ENCODE assay signal across 22 cellular contexts in the genomic region with DNA sequence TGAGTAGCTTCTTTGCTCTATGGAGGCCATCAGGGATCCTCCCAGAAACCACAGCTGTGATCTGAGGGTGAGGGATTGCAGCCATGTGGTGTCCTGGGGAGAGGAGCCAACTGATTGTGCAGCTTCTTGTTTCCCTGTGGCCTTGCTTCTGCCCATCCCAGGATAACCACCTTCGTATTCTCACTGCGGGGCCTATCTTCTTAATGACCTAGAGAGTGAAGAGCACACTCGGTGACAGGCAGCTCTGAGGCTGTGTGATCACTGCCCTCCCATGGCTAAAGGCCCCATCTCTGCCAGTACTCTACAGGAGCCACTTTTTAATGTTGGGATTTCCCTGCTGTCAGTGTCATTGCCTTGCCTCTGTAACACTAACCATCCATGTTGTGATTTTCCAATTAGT. TPM values are rescaled to one million over a fixed set of nuclear protein-coding genes. Genes with fewer than 3 reads are reported as not detected.
"Had no signal": no experiment of that assay in that cellular context is flagged by ENCODE, and none has a peak within 500 bp of the region (broad histone marks: within the 10 kb centered on the region; RNA-seq: fewer than 3 reads in every experiment).

No MANE protein-coding gene starts in this region.

- H3K27ac ChIP-seq: hepatocyte, parathyroid adenoma, skin epidermis, tibial artery, upper lobe of left lung, uterus had no signal

- H3K27ac Mint-ChIP-seq: naive thymus-derived CD4-positive, alpha-beta T cell; nephron progenitor cell had no signal

- H3K4me3 Mint-ChIP-seq: naive thymus-derived CD4-positive, alpha-beta T cell; nephron progenitor cell had no signal

- ATAC-seq: left colon; left ventricle myocardium superior; naive thymus-derived CD4-positive, alpha-beta T cell; sciatic nerve had no signal

- H3K4me3 ChIP-seq: hepatocyte, lung, skin epidermis, tibial artery, upper lobe of left lung, uterus had no signal

- DNase-seq: dermis blood vessel endothelial cell; erythroblast; foreskin melanocyte; head of caudate nucleus; left colon; left ventricle myocardium superior; mesenchymal stem cell; naive thymus-derived CD4-positive, alpha-beta T cell; nephron progenitor cell; stimulated activated CD4-positive, alpha-beta T cell treated with anti-CD3 and anti-CD28 coated beads, Interleukin-2, amount 100 ng/mL, for 24 hours; stimulated activated naive CD4-positive, alpha-beta T cell treated with Interleukin-2 at 50 U/mL for 16 hours; tibial artery; upper lobe of left lung; uterus had no signal

RNA-seq across cellular contexts. Expression of a gene that starts 5.3 kb away (rescaled TPM):
- total RNA-seq: dermis blood vessel endothelial cell; endothelial cell of umbilical vein; hepatocyte; left colon; left ventricle myocardium superior; lung; naive thymus-derived CD4-positive, alpha-beta T cell; omental fat pad; pulmonary artery endothelial cell; sciatic nerve; upper lobe of left lung; uterus had no signal
- polyA plus RNA-seq: endothelial cell of umbilical vein; hepatocyte; naive thymus-derived CD4-positive, alpha-beta T cell had no signal
